1 cellular context compared by ENCODE assay signal in genomic region chr12:104695453-104696148, GRCh38.
TF ChIP-seq lines count a peak whose summit lies in the region.

No MANE protein-coding gene starts in this region.

TF ChIP-seq in GM12878, 131 proteins besides CTCF, POLR2A, EP300 and RAD21 (continued from another document and continues in another):
- no peak for TF ChIP-seq CUX1 (IDR thresholded peaks at IDR 0.05; ENCODE audit: insufficient replicate concordance, low read depth, low read length)
- peak; percentile 8; the same call in 1 of the 2 replicates for TF ChIP-seq NKRF (conservative IDR thresholded peaks at IDR 0.05)
- TF ChIP-seq LARP7 (IDR thresholded peaks at IDR 0.05), result peak; percentile 42; the same call in 1 of the 2 replicates
- peak; percentile 89 for TF ChIP-seq DPF2 (IDR thresholded peaks at IDR 0.05)
- TF ChIP-seq ZBED1 (IDR thresholded peaks at IDR 0.05; ENCODE audit: borderline replicate concordance), result no peak; the same call in 1 of the 2 replicates
- TF ChIP-seq ZNF207 (IDR thresholded peaks at IDR 0.05; ENCODE audit: borderline replicate concordance), result no peak
- TF ChIP-seq ASH2L (IDR thresholded peaks at IDR 0.05; ENCODE audit: borderline replicate concordance, low read depth), result no peak
- peak; percentile 81 for TF ChIP-seq CBFB (IDR thresholded peaks at IDR 0.05; ENCODE audit: low read depth)
- no peak for TF ChIP-seq SMAD5 (IDR thresholded peaks at IDR 0.05; ENCODE audit: low read depth)
- TF ChIP-seq POLR2AphosphoS2 (IDR thresholded peaks at IDR 0.05; ENCODE audit: low read depth, low read length), result no peak
- peak; percentile 82 for TF ChIP-seq MEF2A (IDR thresholded peaks at IDR 0.05; ENCODE audit: insufficient read depth, low read depth, low read length)
- TF ChIP-seq TBL1XR1 (IDR thresholded peaks at IDR 0.05; ENCODE audit: low read depth, low read length), result peak; percentile 44; the same call in 1 of the 2 replicates
- TF ChIP-seq CREM (IDR thresholded peaks at IDR 0.05; ENCODE audit: low read depth), result peak; percentile 77
- no peak for TF ChIP-seq ZBTB40 (IDR thresholded peaks at IDR 0.05; ENCODE audit: borderline replicate concordance)
- peak; percentile 44 for TF ChIP-seq BCL3 (IDR thresholded peaks at IDR 0.05; ENCODE audit: borderline replicate concordance, insufficient read depth, low read depth, low read length, poor library complexity, severe bottlenecking)
- TF ChIP-seq GABPA (IDR thresholded peaks at IDR 0.05; ENCODE audit: low read depth), result 0 out of 2 replicates have a peak, but pooled peaks have one; percentile 32
- TF ChIP-seq PAX8 (IDR thresholded peaks at IDR 0.05), result no peak
- no peak for TF ChIP-seq RFX5 (IDR thresholded peaks at IDR 0.05; ENCODE audit: low read depth, low read length)
- TF ChIP-seq SP1 (IDR thresholded peaks at IDR 0.05; ENCODE audit: low read depth, low read length), result peak; percentile 62
- peak; percentile 94 for TF ChIP-seq RUNX3 (IDR thresholded peaks at IDR 0.05; ENCODE audit: low read length)
- TF ChIP-seq JUNB (IDR thresholded peaks at IDR 0.05), result peak; percentile 45
- TF ChIP-seq PBX3 (IDR thresholded peaks at IDR 0.05; ENCODE audit: insufficient replicate concordance, low read depth, low read length), result no peak
- 0 out of 2 replicates have a peak, but pooled peaks have one; percentile 23 for TF ChIP-seq RCOR1 (conservative IDR thresholded peaks at IDR 0.05; ENCODE audit: low read depth, low read length)
- no peak; the same call in 1 of the 2 replicates for TF ChIP-seq CHD2 (IDR thresholded peaks at IDR 0.05; ENCODE audit: borderline replicate concordance, low read depth, low read length)
- peak; percentile 96 for TF ChIP-seq EED (IDR thresholded peaks at IDR 0.05; ENCODE audit: low read depth)
- peak; percentile 86 for TF ChIP-seq MTA2 (IDR thresholded peaks at IDR 0.05; ENCODE audit: low read depth)
- TF ChIP-seq GATAD2B (conservative IDR thresholded peaks at IDR 0.05; ENCODE audit: low read depth), result peak; percentile 83; the same call in 1 of the 2 replicates
- peak; percentile 69; the same call in 1 of the 2 replicates for TF ChIP-seq ATF2 (IDR thresholded peaks at IDR 0.05; ENCODE audit: low read length)
- peak; percentile 42; the same call in 1 of the 2 replicates for TF ChIP-seq PRDM15 (CRISPR knock-in tag; IDR thresholded peaks at IDR 0.05)
- no peak for TF ChIP-seq MYB (IDR thresholded peaks at IDR 0.05; ENCODE audit: borderline replicate concordance, low read depth, low read length)
- TF ChIP-seq IRF4 (IDR thresholded peaks at IDR 0.05; ENCODE audit: low read depth, low read length), result 0 out of 2 replicates have a peak, but pooled peaks have one; percentile 49
- peak; percentile 67; the same call in 1 of the 2 replicates for TF ChIP-seq TCF12 (IDR thresholded peaks at IDR 0.05; ENCODE audit: low read depth, low read length)
- TF ChIP-seq FOXM1 (IDR thresholded peaks at IDR 0.05; ENCODE audit: low read depth, low read length), result peak; percentile 77; the same call in 1 of the 2 replicates
- TF ChIP-seq SPI1 (IDR thresholded peaks at IDR 0.05; ENCODE audit: borderline replicate concordance, insufficient read depth, low read depth, low read length), result peak; percentile 77
